Comparison of ENCODE assay signal across 8 cellular contexts in genomic region chr2:105746177-105747080, GRCh38. TPM values are rescaled to one million over a fixed set of nuclear protein-coding genes. Genes with fewer than 3 reads are reported as not detected.
DNase-seq lines count a peak whose midpoint lies in the region; ATAC-seq and TF ChIP-seq lines count a peak whose summit lies in the region.

No MANE protein-coding gene starts in this region.

- H3K27ac Mint-ChIP-seq in neural crest cell (ENCODE audit: unreplicated experiment) = peak overlapping the region; percentile 96

- peak overlapping the region; percentile 79 for H3K4me3 ChIP-seq in KMS-11 (IDR thresholded peaks at IDR 0.05; ENCODE audit: insufficient read depth, low read depth, low read length)
- H3K4me3 ChIP-seq in epithelial cell of esophagus (ENCODE audit: low read length) = peak overlapping the region; percentile 70
- peak overlapping the region; percentile 78 to 84 (median 83) for H3K4me3 ChIP-seq in subcutaneous abdominal adipose tissue (ENCODE audit: low read depth in 1 of 5, low read length in 5 of 5)

- H3K4me1 Mint-ChIP-seq in neural crest cell = peaks cover 61% of the 10 kb centered on the region

- H3K27me3 ChIP-seq in KMS-11 (ENCODE audit: insufficient read depth, low read depth) (no peaks in the 10 kb centered on the region), subcutaneous abdominal adipose tissue (ENCODE audit: control insufficient read depth in 5 of 5, insufficient read depth in 4 of 5, low read length in 5 of 5) (no peaks in the 10 kb centered on the region)

- TF ChIP-seq CTCF in KMS-11 (conservative IDR thresholded peaks at IDR 0.05; ENCODE audit: low read depth, low read length) = no peak
- TF ChIP-seq CTCF in epithelial cell of esophagus (IDR thresholded peaks at IDR 0.05; ENCODE audit: insufficient read depth, low read depth, low read length, missing control alignments) = no peak
- no peak for TF ChIP-seq CTCF in neural crest cell (conservative IDR thresholded peaks at IDR 0.05)

- H3K4me1 ChIP-seq in KMS-11 (ENCODE audit: low read depth, poor library complexity, severe bottlenecking) (peaks cover 41% of the 10 kb centered on the region), subcutaneous abdominal adipose tissue (ENCODE audit: control insufficient read depth in 5 of 5, insufficient read depth in 5 of 5, low read length in 5 of 5) (peaks cover 2 to 56% (median 42%) of the 10 kb centered on the region in 5 donors)

- peaks cover 63% of the 10 kb centered on the region for H3K79me2 ChIP-seq in KMS-11 (ENCODE audit: insufficient read depth, low read depth)

- H3K36me3 ChIP-seq in KMS-11 (ENCODE audit: insufficient read depth) (no peaks in the 10 kb centered on the region), subcutaneous abdominal adipose tissue (ENCODE audit: control insufficient read depth in 5 of 5, insufficient read depth in 5 of 5, low read length in 5 of 5) (no peaks in the 10 kb centered on the region)

- H3K9ac ChIP-seq in KMS-11 (peak overlapping the region; percentile 69; the same call in 1 of the 2 replicates), subcutaneous abdominal adipose tissue (ENCODE audit: low read length in 5 of 5) (peak overlapping the region in 4 of 5 donors; percentile 75 to 83 (median 77))

- peaks cover 18% of the 10 kb centered on the region for H3K36me3 Mint-ChIP-seq in neural crest cell (ENCODE audit: low read depth)

- peak overlapping the region; percentile 94 for H3K4me3 Mint-ChIP-seq in neural crest cell

- peak overlapping the region; percentile 45; the same call in 1 of the 2 replicates for H2AFZ ChIP-seq in KMS-11 (ENCODE audit: low read depth)

- H4K20me1 ChIP-seq in KMS-11 (ENCODE audit: insufficient read depth) = no peaks in the 10 kb centered on the region

- peak overlapping the region; percentile 91 for H3K4me2 ChIP-seq in KMS-11

- no peaks in the 10 kb centered on the region for H3K9me3 ChIP-seq in subcutaneous abdominal adipose tissue (ENCODE audit: control insufficient read depth in 5 of 5, low read length in 5 of 5)

- H3K27me3 Mint-ChIP-seq in neural crest cell (ENCODE audit: low read depth) = peaks cover 7% of the 10 kb centered on the region

- no peaks in the 10 kb centered on the region for H3K9me3 Mint-ChIP-seq in neural crest cell

- H3K27ac ChIP-seq in KMS-11 (no peak overlapping the region; the same call in 1 of the 2 replicates), subcutaneous abdominal adipose tissue (ENCODE audit: low read depth, low read length) (peak overlapping the region; percentile 10)

- DNase-seq in DMS53 treated with DMSO at 0.1 percent for 48 hours (lab: John Stamatoyannopoulos, UW; ENCODE audit: unreplicated experiment) (peak; percentile 42), epithelial cell of esophagus (ENCODE audit: low read depth) (peak; percentile 69), neural crest cell (ENCODE audit: low read depth, low spot score) (no peak), epidermal melanocyte (ENCODE audit: insufficient read length, low spot score) (no peak)
- DNase-seq in activated CD8-positive, alpha-beta memory T cell treated with anti-CD3 and anti-CD28 coated beads for 4 hours (ENCODE audit: low read depth in 2 of 2) = peak; percentile 57 to 71

- peak; percentile 54 for ATAC-seq in GM21529 (IDR thresholded peaks at IDR 0.05; ENCODE audit: unreplicated experiment)

RNA-seq across cellular contexts. Expression of gene NCK2, which starts 1.7 kb away (rescaled TPM):
- 67.7 and 71.9 TPM in 2 replicates for total RNA-seq in neural crest cell

Comparison
In these comparisons a context has a peak if more than half of its experiments do, and no peak if none do; other contexts are left out.
1. DNase-seq: peak in DMS53 treated with DMSO at 0.1 percent for 48 hours (single experiment), activated CD8-positive, alpha-beta memory T cell treated with anti-CD3 and anti-CD28 coated beads for 4 hours (2 of 2) and epithelial cell of esophagus (single experiment); none in neural crest cell (single experiment) and epidermal melanocyte (single experiment).
2. Peak in every context shown above with its lines, with median percentiles within 50 percentile points of each other: H3K4me3 ChIP-seq.